Comparison of ENCODE assay signal across 9 cellular contexts in the genomic region with DNA sequence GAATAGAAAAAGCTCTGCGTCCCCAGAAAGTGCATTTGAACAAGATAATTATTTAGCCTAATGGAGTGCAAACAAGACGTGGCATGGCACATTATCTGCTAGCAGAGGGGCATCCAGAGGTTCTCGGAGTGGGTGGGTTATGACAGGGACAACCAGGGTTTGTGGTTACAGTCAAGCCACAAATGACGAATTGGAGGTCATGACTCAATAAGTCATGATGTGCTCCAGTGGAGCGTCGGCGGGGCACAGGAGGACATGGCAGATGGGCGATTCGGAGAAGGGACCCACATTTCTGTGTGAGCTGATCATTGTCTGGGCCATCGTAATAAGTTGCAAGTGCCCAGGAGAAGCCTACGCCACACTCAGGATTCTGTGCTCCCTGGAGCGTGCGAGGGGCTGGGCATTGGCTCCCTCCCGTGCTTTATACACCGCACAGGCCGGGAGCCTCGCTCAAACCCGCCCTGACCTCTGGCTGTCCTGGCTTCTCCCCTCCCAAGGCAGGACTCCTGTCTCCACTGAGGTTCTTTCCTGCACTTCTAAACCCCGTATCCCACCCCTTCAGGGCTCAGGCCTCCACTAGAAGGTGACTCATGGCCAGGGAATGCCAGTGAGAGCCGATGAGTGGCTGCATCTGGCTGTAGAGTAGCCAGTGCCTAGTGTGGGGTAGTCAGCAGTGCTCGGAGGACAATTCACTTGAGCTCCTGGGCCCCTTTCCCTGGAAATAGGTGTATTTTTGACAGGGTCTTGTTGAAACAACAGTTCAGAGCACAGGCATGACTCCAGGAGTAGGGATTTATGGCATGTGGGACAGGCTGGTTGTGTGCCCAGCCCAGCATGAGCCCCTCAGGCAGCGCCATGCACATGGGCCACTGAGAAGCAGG.
DNase-seq lines count a peak whose midpoint lies in the region; ATAC-seq, FAIRE-seq and TF ChIP-seq lines count a peak whose summit lies in the region.
"Had no signal": no experiment of that assay in that cellular context is flagged by ENCODE, and none has a peak within 500 bp of the region (broad histone marks: within the 10 kb centered on the region; RNA-seq: fewer than 3 reads in every experiment).

No MANE protein-coding gene starts in this region.

- H3K27ac ChIP-seq in K562 (ENCODE audit: extremely low read depth, low read depth, low read length) (no peak overlapping the region), mesendoderm (ENCODE audit: low read depth, low read length) (no peak overlapping the region)

- H2BK5ac ChIP-seq in mesendoderm (ENCODE audit: low read length): no peak overlapping the region

- H4K8ac ChIP-seq in mesendoderm (ENCODE audit: low read depth, low read length): no peak overlapping the region

- ATAC-seq in K562 (no peak), GM21381 (IDR thresholded peaks at IDR 0.05; ENCODE audit: unreplicated experiment) (no peak), HG03520 (IDR thresholded peaks at IDR 0.05; ENCODE audit: unreplicated experiment) (no peak)

- H3K27me3 ChIP-seq in K562 (ENCODE audit: control insufficient read depth in 2 of 2, insufficient read depth in 2 of 2, low read length in 2 of 2): no peaks in the 10 kb centered on the region; a peak in 1 of 5 replicates
- no peaks in the 10 kb centered on the region for H3K27me3 ChIP-seq in mesendoderm (ENCODE audit: insufficient read depth, low read length, poor library complexity)

- no peaks in the 10 kb centered on the region for H3K9me3 ChIP-seq in K562 (replicated peaks; ENCODE audit: control insufficient read depth, insufficient read depth, low read depth, low read length)

- H3K9me1 ChIP-seq in K562 (ENCODE audit: control insufficient read depth, insufficient read depth, low read length): peaks cover 5% of the 10 kb centered on the region

- H3K79me2 ChIP-seq in K562 (ENCODE audit: control insufficient read depth, insufficient read depth, low read length) (no peaks in the 10 kb centered on the region), mesendoderm (ENCODE audit: control insufficient read depth, insufficient read depth, low read length) (no peaks in the 10 kb centered on the region)

- H2AFZ ChIP-seq in K562 (ENCODE audit: low read depth, low read length): no peak overlapping the region

- POLR2A ChIA-PET in K562 (lab: Yijun Ruan, JAX): interaction anchor here (0.6 to 0.7 kb wide), 2 partner anchors 14 to 371 kb away, joined by 3 read pairs; no protein-coding TSS in a partner anchor

- no peak for TF ChIP-seq RAD21 in K562 (CRISPR knock-in tag; conservative IDR thresholded peaks at IDR 0.05 in 1 of 2, IDR thresholded peaks at IDR 0.05 in 1 of 2)

- no peaks in the 10 kb centered on the region for H3K79me1 ChIP-seq in mesendoderm (ENCODE audit: low read length)

- no peak overlapping the region for H3K4ac ChIP-seq in mesendoderm (ENCODE audit: low read depth, low read length)

- no peak overlapping the region for H3K4me3 ChIP-seq in K562
- no peak overlapping the region for H3K4me3 ChIP-seq in mesendoderm (ENCODE audit: low read length)

- no peak overlapping the region for H4K5ac ChIP-seq in mesendoderm (ENCODE audit: low read length)

- H3K4me1 ChIP-seq in K562 (replicated peaks in 1 of 2; ENCODE audit: control insufficient read depth in 2 of 2, insufficient read depth in 2 of 2, low read length in 2 of 2): no peaks in the 10 kb centered on the region
- H3K4me1 ChIP-seq in mesendoderm (ENCODE audit: control insufficient read depth, low read depth, low read length): no peaks in the 10 kb centered on the region

- H3K23ac ChIP-seq in mesendoderm (ENCODE audit: low read length): no peak overlapping the region

- CTCF ChIA-PET in K562 (lab: Yijun Ruan, JAX; ENCODE audit: low intra/inter-chr PET ratio): no interaction called here

- H4K20me1 ChIP-seq in K562 (replicated peaks; ENCODE audit: control insufficient read depth, insufficient read depth, low read length): no peaks in the 10 kb centered on the region

- 92% methylated on average over 22 of the region's 22 CpGs for WGBS in K562 (ENCODE audit: insufficient coverage, low coverage, missing lambda C conversion rate)
- WGBS in mesendoderm (ENCODE audit: extremely low coverage, insufficient coverage, low lambda C conversion rate): no CpG with 5 or more reads among the region's 22 CpGs

- TF ChIP-seq CTCF in K562 (IDR thresholded peaks at IDR 0.05 in 2 of 3, conservative IDR thresholded peaks at IDR 0.05 in 1 of 3; ENCODE audit: insufficient read depth in 2 of 3, low read depth in 1 of 3, low read length in 3 of 3): no peak

- in situ Hi-C loops in K562 (cut with MboI): no loop called here

- TF ChIP-seq EP300 in K562 (IDR thresholded peaks at IDR 0.05; ENCODE audit: low read length): no peak

- no peak overlapping the region for H2BK120ac ChIP-seq in mesendoderm (ENCODE audit: low read depth, low read length)

- H2BK15ac ChIP-seq in mesendoderm (replicated peaks; ENCODE audit: low read depth): no peak overlapping the region

- peak; percentile 96 for DNase-seq in AG08395 (ENCODE audit: low spot score)
- DNase-seq in HK-2 (ENCODE audit: unreplicated experiment): peak; percentile 84
- DNase-seq in K562 (ENCODE audit: extremely low read depth in 1 of 4, low spot score in 3 of 4): no peak
- peak; percentile 88 for DNase-seq in mesendoderm
- DNase-seq in NCI-H2227 (lab: John Stamatoyannopoulos, UW; ENCODE audit: unreplicated experiment): no peak
- DNase-seq in SKM-1 (lab: John Stamatoyannopoulos, UW; ENCODE audit: unreplicated experiment): no peak
- DNase-seq: glutamatergic neuron had no signal

- H2AK5ac ChIP-seq in mesendoderm (ENCODE audit: low read length): no peak overlapping the region

- H3K9ac ChIP-seq in K562 (ENCODE audit: insufficient read depth in 1 of 2, low read depth in 2 of 2, low read length in 2 of 2): no peak overlapping the region; a peak in 1 of 4 replicates
- H3K9ac ChIP-seq in mesendoderm (ENCODE audit: low read length): no peak overlapping the region

- BruUV-seq in K562 (replicated peaks; lab: Mats Ljungman, UMichigan): no TSS peak

- peak overlapping the region; percentile 49 for H3K56ac ChIP-seq in mesendoderm (ENCODE audit: low read length)

- no peak for TF ChIP-seq POLR2A in K562 (conservative IDR thresholded peaks at IDR 0.05)

- H3K4me2 ChIP-seq in K562 (ENCODE audit: insufficient read depth, low read length): no peak overlapping the region
- no peak overlapping the region for H3K4me2 ChIP-seq in mesendoderm (ENCODE audit: low read length)

- intact Hi-C loops in K562 (cut with micrococcal nuclease): no loop called here

- H3K18ac ChIP-seq in mesendoderm (ENCODE audit: low read length): no peak overlapping the region

- no peak for FAIRE-seq in K562 (lab: Jason Lieb, UNC)

- H3K36me3 ChIP-seq in K562 (ENCODE audit: control insufficient read depth, insufficient read depth, low read length): peaks cover 100% of the 10 kb centered on the region
- H3K36me3 ChIP-seq in mesendoderm (ENCODE audit: control insufficient read depth, insufficient read depth, low read length): peaks cover 18% of the 10 kb centered on the region

TF ChIP-seq in K562, 482 proteins besides CTCF, POLR2A, EP300 and RAD21:
- TF ChIP-seq ZNF766 (CRISPR knock-in tag; conservative IDR thresholded peaks at IDR 0.05) (no peak), NFIX (CRISPR knock-in tag; IDR thresholded peaks at IDR 0.05; ENCODE audit: low read depth) (no peak), POU5F1 (IDR thresholded peaks at IDR 0.05; ENCODE audit: borderline replicate concordance, low read depth, low read length, partially characterized antibody) (no peak), POLR2G (IDR thresholded peaks at IDR 0.05; ENCODE audit: low read depth, low read length) (peak; percentile 44; the same call in 1 of the 2 replicates), SPI1 (IDR thresholded peaks at IDR 0.05; ENCODE audit: borderline replicate concordance, low read depth, low read length) (no peak), RBM22 (IDR thresholded peaks at IDR 0.05; ENCODE audit: low read depth, low read length, poor library complexity, severe bottlenecking) (peak; percentile 1), WHSC1 (IDR thresholded peaks at IDR 0.05; ENCODE audit: low read length) (no peak), TAF7 (tag; IDR thresholded peaks at IDR 0.05) (no peak), SREBF2 (CRISPR knock-in tag; IDR thresholded peaks at IDR 0.05) (no peak)
- TF ChIP-seq, protein P1, sequence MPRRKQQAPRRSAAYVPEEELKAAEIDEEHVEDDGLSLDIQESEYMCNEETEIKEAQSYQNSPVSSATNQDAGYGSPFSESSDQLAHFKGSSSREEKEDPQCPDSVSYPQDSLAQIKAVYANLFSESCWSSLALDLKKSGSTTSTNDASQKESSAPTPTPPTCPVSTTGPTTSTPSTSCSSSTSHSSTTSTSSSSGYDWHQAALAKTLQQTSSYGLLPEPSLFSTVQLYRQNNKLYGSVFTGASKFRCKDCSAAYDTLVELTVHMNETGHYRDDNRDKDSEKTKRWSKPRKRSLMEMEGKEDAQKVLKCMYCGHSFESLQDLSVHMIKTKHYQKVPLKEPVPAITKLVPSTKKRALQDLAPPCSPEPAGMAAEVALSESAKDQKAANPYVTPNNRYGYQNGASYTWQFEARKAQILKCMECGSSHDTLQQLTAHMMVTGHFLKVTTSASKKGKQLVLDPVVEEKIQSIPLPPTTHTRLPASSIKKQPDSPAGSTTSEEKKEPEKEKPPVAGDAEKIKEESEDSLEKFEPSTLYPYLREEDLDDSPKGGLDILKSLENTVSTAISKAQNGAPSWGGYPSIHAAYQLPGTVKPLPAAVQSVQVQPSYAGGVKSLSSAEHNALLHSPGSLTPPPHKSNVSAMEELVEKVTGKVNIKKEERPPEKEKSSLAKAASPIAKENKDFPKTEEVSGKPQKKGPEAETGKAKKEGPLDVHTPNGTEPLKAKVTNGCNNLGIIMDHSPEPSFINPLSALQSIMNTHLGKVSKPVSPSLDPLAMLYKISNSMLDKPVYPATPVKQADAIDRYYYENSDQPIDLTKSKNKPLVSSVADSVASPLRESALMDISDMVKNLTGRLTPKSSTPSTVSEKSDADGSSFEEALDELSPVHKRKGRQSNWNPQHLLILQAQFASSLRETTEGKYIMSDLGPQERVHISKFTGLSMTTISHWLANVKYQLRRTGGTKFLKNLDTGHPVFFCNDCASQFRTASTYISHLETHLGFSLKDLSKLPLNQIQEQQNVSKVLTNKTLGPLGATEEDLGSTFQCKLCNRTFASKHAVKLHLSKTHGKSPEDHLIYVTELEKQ (CRISPR knock-in tag; IDR thresholded peaks at IDR 0.05): no peak
- TF ChIP-seq, protein P2, sequence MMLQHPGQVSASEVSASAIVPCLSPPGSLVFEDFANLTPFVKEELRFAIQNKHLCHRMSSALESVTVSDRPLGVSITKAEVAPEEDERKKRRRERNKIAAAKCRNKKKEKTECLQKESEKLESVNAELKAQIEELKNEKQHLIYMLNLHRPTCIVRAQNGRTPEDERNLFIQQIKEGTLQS (IDR thresholded peaks at IDR 0.05): 0 out of 2 replicates have a peak, but pooled peaks have one; percentile 10
- TF ChIP-seq, protein P2 (CRISPR knock-in tag; conservative IDR thresholded peaks at IDR 0.05): no peak
TF ChIP-seq in K562: peak in this region for 3.

Comparison
In these comparisons a context has a peak if more than half of its experiments do, and no peak if none do; other contexts are left out.
1. DNase-seq: peak in AG08395 (single experiment), HK-2 (single experiment) and mesendoderm (single experiment); none in K562 (0 of 4), NCI-H2227 (single experiment) and SKM-1 (single experiment).